40 cellular contexts compared by ENCODE assay signal in the genomic region with DNA sequence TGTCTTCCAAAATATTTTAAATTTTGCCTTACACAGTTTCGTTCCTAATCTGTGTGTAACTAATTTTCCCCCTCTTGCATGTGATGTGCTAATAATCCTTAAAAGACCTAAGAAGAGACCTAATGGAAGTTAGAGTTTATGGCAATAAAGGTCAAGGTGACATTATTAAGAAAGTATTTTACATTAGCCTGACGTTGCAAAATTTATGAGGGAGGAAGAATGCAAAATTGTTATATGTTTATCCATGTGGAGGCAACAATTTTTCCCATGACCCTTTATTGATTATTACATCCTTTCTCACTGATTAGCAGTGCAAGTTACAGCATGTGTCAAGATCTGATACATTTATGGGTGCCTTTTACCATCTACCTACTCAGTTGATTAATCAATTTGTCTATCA.
"Had no signal": no experiment of that assay in that cellular context is flagged by ENCODE, and none has a peak within 500 bp of the region (broad histone marks: within the 10 kb centered on the region; RNA-seq: fewer than 3 reads in every experiment).

No MANE protein-coding gene starts in this region.

- H3K4me3 Mint-ChIP-seq: activated naive CD4-positive, alpha-beta T cell treated with anti-CD3 and anti-CD28 coated beads for 36 hours; activated naive CD4-positive, alpha-beta T cell treated with anti-CD3 and anti-CD28 coated beads, Interleukin-2, amount 10 ng/mL, durations not matched to agents 7 days and 5 days; activated naive CD4-positive, alpha-beta T cell treated with anti-CD3 and anti-CD28 coated beads, Interleukin-2, amount 50 U/mL, for 24 hours; activated naive CD8-positive, alpha-beta T cell; activated naive CD8-positive, alpha-beta T cell treated with anti-CD3 and anti-CD28 coated beads for 36 hours; activated naive CD8-positive, alpha-beta T cell treated with anti-CD3 and anti-CD28 coated beads, Interleukin-2, amount 10 ng/mL, durations not matched to agents 7 days and 5 days; activated naive CD8-positive, alpha-beta T cell treated with anti-CD3 and anti-CD28 coated beads, Interleukin-2, amount 50 U/mL, for 24 hours; activated T-cell treated with anti-CD3 and anti-CD28 coated beads, Interleukin-2, amount 50 U/mL, for 24 hours; activated T-cell treated with anti-CD3 and anti-CD28 coated beads, Interleukin-2, amount 50 U/mL, for 4 hours; activated T-cell treated with anti-CD3 and anti-CD28 coated beads, Interleukin-2, amount 50 U/mL, for 72 hours; activated T-helper 1 cell treated with anti-CD3 and anti-CD28 coated beads, Interleukin-12 subunit alpha, Interleukin-12 subunit beta, Interleukin-2, Interleukin-4 antibody, amounts not matched to agents 30 ng/mL and 10 ng/mL and 1 ng/mL, durations not matched to agents 14 hours and 24 hours and 36 hours; activated T-helper 17 cell treated with anti-CD3 and anti-CD28 coated beads, Interleukin-2, amount 50 U/mL, for 72 hours; brain; central memory CD8-positive, alpha-beta T cell had no signal

- H3K27ac Mint-ChIP-seq: activated naive CD4-positive, alpha-beta T cell treated with anti-CD3 and anti-CD28 coated beads for 36 hours; activated naive CD4-positive, alpha-beta T cell treated with anti-CD3 and anti-CD28 coated beads, Interleukin-2, amount 10 ng/mL, durations not matched to agents 7 days and 5 days; activated naive CD4-positive, alpha-beta T cell treated with anti-CD3 and anti-CD28 coated beads, Interleukin-2, amount 50 U/mL, for 24 hours; activated naive CD4-positive, alpha-beta T cell treated with anti-CD3 and anti-CD28 coated beads, Interleukin-2, amount 50 U/mL, for 72 hours; activated naive CD8-positive, alpha-beta T cell; activated naive CD8-positive, alpha-beta T cell treated with anti-CD3 and anti-CD28 coated beads for 36 hours; activated naive CD8-positive, alpha-beta T cell treated with anti-CD3 and anti-CD28 coated beads, Interleukin-2, amount 10 ng/mL, durations not matched to agents 7 days and 5 days; activated naive CD8-positive, alpha-beta T cell treated with anti-CD3 and anti-CD28 coated beads, Interleukin-2, amount 50 U/mL, for 24 hours; activated T-cell treated with anti-CD3 and anti-CD28 coated beads, Interleukin-2, amount 50 U/mL, for 24 hours; activated T-cell treated with anti-CD3 and anti-CD28 coated beads, Interleukin-2, amount 50 U/mL, for 72 hours; activated T-helper 1 cell treated with anti-CD3 and anti-CD28 coated beads, Interleukin-12 subunit alpha, Interleukin-12 subunit beta, Interleukin-2, Interleukin-4 antibody, amounts not matched to agents 30 ng/mL and 10 ng/mL and 1 ng/mL, durations not matched to agents 14 hours and 24 hours and 36 hours; activated T-helper 17 cell treated with anti-CD3 and anti-CD28 coated beads, Interleukin-2, amount 50 U/mL, for 72 hours; activated T-helper 2 cell treated with anti-CD3 and anti-CD28 coated beads, Interferon-gamma antibody, Interleukin-2, Interleukin-4, amounts not matched to agents 10 μg/mL and 5 μg/mL and 100 μg/mL, durations not matched to agents 14 hours and 24 hours and 36 hours; brain had no signal

- ATAC-seq: activated naive CD4-positive, alpha-beta T cell treated with anti-CD3 and anti-CD28 coated beads, Interleukin-2, amount 50 U/mL, for 72 hours; activated naive CD8-positive, alpha-beta T cell treated with anti-CD3 and anti-CD28 coated beads, Interleukin-2, amount 50 U/mL, for 24 hours; activated T-cell treated with anti-CD3 and anti-CD28 coated beads, Interleukin-2, amount 50 U/mL, for 4 hours; activated T-cell treated with anti-CD3 and anti-CD28 coated beads, Interleukin-2, amount 50 U/mL, for 72 hours; activated T-helper 17 cell treated with anti-CD3 and anti-CD28 coated beads, Interleukin-2, amount 50 U/mL, for 72 hours; body of pancreas had no signal

- H3K27me3 Mint-ChIP-seq: activated naive CD4-positive, alpha-beta T cell treated with anti-CD3 and anti-CD28 coated beads, Interleukin-2, amount 10 ng/mL, durations not matched to agents 7 days and 5 days; activated naive CD4-positive, alpha-beta T cell treated with anti-CD3 and anti-CD28 coated beads, Interleukin-2, amount 50 U/mL, for 24 hours; activated naive CD8-positive, alpha-beta T cell; activated naive CD8-positive, alpha-beta T cell treated with anti-CD3 and anti-CD28 coated beads for 36 hours; activated naive CD8-positive, alpha-beta T cell treated with anti-CD3 and anti-CD28 coated beads, Interleukin-2, amount 10 ng/mL, durations not matched to agents 7 days and 5 days; activated naive CD8-positive, alpha-beta T cell treated with anti-CD3 and anti-CD28 coated beads, Interleukin-2, amount 50 U/mL, for 24 hours; activated T-cell treated with anti-CD3 and anti-CD28 coated beads, Interleukin-2, amount 50 U/mL, for 24 hours; activated T-helper 17 cell treated with anti-CD3 and anti-CD28 coated beads, Interleukin-2, amount 50 U/mL, for 72 hours; central memory CD8-positive, alpha-beta T cell had no signal

- H3K4me1 Mint-ChIP-seq: activated naive CD4-positive, alpha-beta T cell treated with anti-CD3 and anti-CD28 coated beads, Interleukin-2, amount 10 ng/mL, durations not matched to agents 7 days and 5 days; activated naive CD4-positive, alpha-beta T cell treated with anti-CD3 and anti-CD28 coated beads, Interleukin-2, amount 50 U/mL, for 24 hours; activated naive CD8-positive, alpha-beta T cell treated with anti-CD3 and anti-CD28 coated beads for 36 hours; activated naive CD8-positive, alpha-beta T cell treated with anti-CD3 and anti-CD28 coated beads, Interleukin-2, amount 10 ng/mL, durations not matched to agents 7 days and 5 days; activated naive CD8-positive, alpha-beta T cell treated with anti-CD3 and anti-CD28 coated beads, Interleukin-2, amount 50 U/mL, for 24 hours; activated T-helper 17 cell treated with anti-CD3 and anti-CD28 coated beads, Interleukin-2, amount 50 U/mL, for 72 hours; brain; central memory CD8-positive, alpha-beta T cell had no signal

- H3K27me3 ChIP-seq: adrenal gland, ascending aorta, body of pancreas, brain microvascular endothelial cell, breast epithelium, cardiac muscle cell had no signal

- H3K27ac ChIP-seq: adrenal gland, ascending aorta, body of pancreas, brain microvascular endothelial cell, breast epithelium, cardiac muscle cell had no signal

- H3K9me3 ChIP-seq: adrenal gland, ascending aorta, body of pancreas, breast epithelium had no signal

- DNase-seq: activated effector memory CD4-positive, alpha-beta T cell treated with anti-CD3 and anti-CD28 coated beads, Interleukin-2, amount 50 U/mL, for 16 hours; activated effector memory CD4-positive, alpha-beta T cell treated with Interleukin-2 at 50 U/mL for 16 hours; activated gamma-delta T cell; activated gamma-delta T cell treated with Interleukin-2 at 50 U/mL for 16 hours; activated naive CD4-positive, alpha-beta T cell; activated naive CD4-positive, alpha-beta T cell treated with anti-CD3 and anti-CD28 coated beads for 36 hours; activated naive CD4-positive, alpha-beta T cell treated with anti-CD3 and anti-CD28 coated beads, Interleukin-2, amount 10 ng/mL, durations not matched to agents 7 days and 5 days; activated naive CD4-positive, alpha-beta T cell treated with anti-CD3 and anti-CD28 coated beads, Interleukin-2, amount 50 U/mL, for 16 hours; activated naive CD4-positive, alpha-beta T cell treated with Interleukin-2 at 50 U/mL for 16 hours; activated naive CD8-positive, alpha-beta T cell treated with anti-CD3 and anti-CD28 coated beads for 36 hours; activated naive CD8-positive, alpha-beta T cell treated with anti-CD3 and anti-CD28 coated beads, Interleukin-2, amount 10 ng/mL, durations not matched to agents 7 days and 5 days; activated naive CD8-positive, alpha-beta T cell treated with anti-CD3 and anti-CD28 coated beads, Interleukin-2, amount 50 U/mL, for 24 hours; activated T-cell treated with anti-CD3 and anti-CD28 coated beads, Interleukin-2, amount 50 U/mL, for 1 hour; activated T-cell treated with anti-CD3 and anti-CD28 coated beads, Interleukin-2, amount 50 U/mL, for 24 hours; activated T-cell treated with anti-CD3 and anti-CD28 coated beads, Interleukin-2, amount 50 U/mL, for 4 hours; activated T-cell treated with anti-CD3 and anti-CD28 coated beads, Interleukin-2, amount 50 U/mL, for 48 hours; activated T-cell treated with anti-CD3 and anti-CD28 coated beads, Interleukin-2, amount 50 U/mL, for 72 hours; adrenal gland; amniotic stem cell; amygdala; anterior cingulate cortex; aorta; body of pancreas; brain microvascular endothelial cell; caudate nucleus; central memory CD4-positive, alpha-beta T cell; cerebellar nuclear complex had no signal

- H3K4me1 ChIP-seq: adrenal gland, ascending aorta, body of pancreas, breast epithelium had no signal

- H3K4me3 ChIP-seq: adrenal gland, ascending aorta, body of pancreas, breast epithelium, cardiac muscle cell had no signal

- FAIRE-seq: astrocyte, bronchial epithelial cell had no signal

- H3K36me3 ChIP-seq: adrenal gland, ascending aorta, brain microvascular endothelial cell, breast epithelium, cardiac muscle cell had no signal

- H3K36me3 Mint-ChIP-seq: activated naive CD4-positive, alpha-beta T cell treated with anti-CD3 and anti-CD28 coated beads, Interleukin-2, amount 10 ng/mL, durations not matched to agents 7 days and 5 days; activated naive CD4-positive, alpha-beta T cell treated with anti-CD3 and anti-CD28 coated beads, Interleukin-2, amount 50 U/mL, for 24 hours; activated naive CD8-positive, alpha-beta T cell; activated naive CD8-positive, alpha-beta T cell treated with anti-CD3 and anti-CD28 coated beads for 36 hours; activated naive CD8-positive, alpha-beta T cell treated with anti-CD3 and anti-CD28 coated beads, Interleukin-2, amount 10 ng/mL, durations not matched to agents 7 days and 5 days; brain had no signal
